ENCODE assay signal across 25 cellular contexts in genomic region chr4:61070269-61070668, GRCh38.
"Had no signal": no experiment of that assay in that cellular context is flagged by ENCODE, and none has a peak within 500 bp of the region (broad histone marks: within the 10 kb centered on the region; RNA-seq: fewer than 3 reads in every experiment).

No MANE protein-coding gene starts in this region.

- DNase-seq: activated B cell treated with CpG ODN at 0.5 μM for 24 hours; activated CD4-positive, alpha-beta T cell treated with anti-CD3 and anti-CD28 coated beads for 36 hours; activated CD4-positive, alpha-beta T cell treated with anti-CD3 and anti-CD28 coated beads, Interleukin-2, amount 50 U/mL, for 4 hours; activated CD8-positive, alpha-beta memory T cell treated with anti-CD3 and anti-CD28 coated beads for 24 hours; activated CD8-positive, alpha-beta memory T cell treated with anti-CD3 and anti-CD28 coated beads, Interleukin-2, amount 50 U/mL, for 4 hours; activated T-cell treated with anti-CD3 and anti-CD28 coated beads, Interleukin-2, amount 50 U/mL, for 24 hours; colonic mucosa; effector memory CD8-positive, alpha-beta T cell; glutamatergic neuron; immature natural killer cell; kidney glomerular epithelial cell; left ventricle myocardium inferior; natural killer cell; retina; stimulated activated CD4-positive, alpha-beta T cell treated with anti-CD3 and anti-CD28 coated beads, Interleukin-2, amount 100 ng/mL, for 48 hours; stimulated activated CD8-positive, alpha-beta memory T cell treated with anti-CD3 and anti-CD28 coated beads, Interleukin-4, amount 100 ng/mL, for 48 hours; stimulated activated naive B cell treated with anti-CD40 and anti-IgM and Interleukin-4, amounts not matched to agents 10 μg/mL and 1 μg/mL and 100 μg/mL, for 72 hours; testis; trophoblast cell had no signal

- H3K27ac ChIP-seq: colonic mucosa, dorsolateral prefrontal cortex, hepatocyte, left ventricle myocardium inferior, testis had no signal

- H3K4me2 ChIP-seq: hepatocyte had no signal

- H3K36me3 ChIP-seq: colonic mucosa, left ventricle myocardium inferior had no signal

- H3K4me3 Mint-ChIP-seq: activated B cell treated with CpG ODN at 0.5 μM for 24 hours; activated CD4-positive, alpha-beta T cell treated with anti-CD3 and anti-CD28 coated beads for 36 hours; activated T-cell treated with anti-CD3 and anti-CD28 coated beads, Interleukin-2, amount 50 U/mL, for 24 hours; activated T-helper 17 cell treated with anti-CD3 and anti-CD28 coated beads, Interleukin-2, amount 50 U/mL, for 72 hours; effector memory CD8-positive, alpha-beta T cell; immature natural killer cell; natural killer cell; stimulated activated naive B cell treated with anti-CD40 and anti-IgM and Interleukin-4, amounts not matched to agents 10 μg/mL and 1 μg/mL and 100 μg/mL, for 72 hours had no signal

- H3K4me3 ChIP-seq: colonic mucosa, dorsolateral prefrontal cortex, hepatocyte, left ventricle myocardium inferior, testis had no signal

- H3K4me1 Mint-ChIP-seq: activated B cell treated with CpG ODN at 0.5 μM for 24 hours; activated CD4-positive, alpha-beta T cell treated with anti-CD3 and anti-CD28 coated beads for 36 hours; activated T-helper 17 cell treated with anti-CD3 and anti-CD28 coated beads, Interleukin-2, amount 50 U/mL, for 72 hours; immature natural killer cell; natural killer cell; stimulated activated naive B cell treated with anti-CD40 and anti-IgM and Interleukin-4, amounts not matched to agents 10 μg/mL and 1 μg/mL and 100 μg/mL, for 72 hours had no signal

- H3K27me3 ChIP-seq: colonic mucosa, dorsolateral prefrontal cortex, hepatocyte, testis had no signal

- H3K79me2 ChIP-seq: hepatocyte had no signal

- H3K9me3 ChIP-seq: colonic mucosa, left ventricle myocardium inferior, testis had no signal

- H3K36me3 Mint-ChIP-seq: activated naive CD4-positive, alpha-beta T cell treated with anti-CD3 and anti-CD28 coated beads, Interleukin-2, amount 50 U/mL, for 72 hours; natural killer cell; stimulated activated naive B cell treated with anti-CD40 and anti-IgM and Interleukin-4, amounts not matched to agents 10 μg/mL and 1 μg/mL and 100 μg/mL, for 72 hours had no signal

- H2AFZ ChIP-seq: hepatocyte had no signal

- H3K27ac Mint-ChIP-seq: activated B cell treated with CpG ODN at 0.5 μM for 24 hours; activated CD4-positive, alpha-beta T cell treated with anti-CD3 and anti-CD28 coated beads for 36 hours; activated naive CD4-positive, alpha-beta T cell treated with anti-CD3 and anti-CD28 coated beads, Interleukin-2, amount 50 U/mL, for 72 hours; activated T-cell treated with anti-CD3 and anti-CD28 coated beads, Interleukin-2, amount 50 U/mL, for 24 hours; activated T-helper 17 cell treated with anti-CD3 and anti-CD28 coated beads, Interleukin-2, amount 50 U/mL, for 72 hours; effector memory CD8-positive, alpha-beta T cell; immature natural killer cell; natural killer cell; progenitor cell of endocrine pancreas; stimulated activated naive B cell treated with anti-CD40 and anti-IgM and Interleukin-4, amounts not matched to agents 10 μg/mL and 1 μg/mL and 100 μg/mL, for 72 hours had no signal

- H3K27me3 Mint-ChIP-seq: activated B cell treated with CpG ODN at 0.5 μM for 24 hours; activated CD4-positive, alpha-beta T cell treated with anti-CD3 and anti-CD28 coated beads for 36 hours; activated T-cell treated with anti-CD3 and anti-CD28 coated beads, Interleukin-2, amount 50 U/mL, for 24 hours; activated T-helper 17 cell treated with anti-CD3 and anti-CD28 coated beads, Interleukin-2, amount 50 U/mL, for 72 hours; effector memory CD8-positive, alpha-beta T cell; progenitor cell of endocrine pancreas; stimulated activated naive B cell treated with anti-CD40 and anti-IgM and Interleukin-4, amounts not matched to agents 10 μg/mL and 1 μg/mL and 100 μg/mL, for 72 hours had no signal

- H3K4me1 ChIP-seq: colonic mucosa, left ventricle myocardium inferior, testis had no signal

- ATAC-seq: activated CD4-positive, alpha-beta T cell treated with anti-CD3 and anti-CD28 coated beads for 36 hours; activated naive CD4-positive, alpha-beta T cell treated with anti-CD3 and anti-CD28 coated beads, Interleukin-2, amount 50 U/mL, for 72 hours; activated T-helper 17 cell treated with anti-CD3 and anti-CD28 coated beads, Interleukin-2, amount 50 U/mL, for 72 hours; effector memory CD8-positive, alpha-beta T cell; esophagus mucosa; natural killer cell; stimulated activated naive B cell treated with anti-CD40 and anti-IgM and Interleukin-4, amounts not matched to agents 10 μg/mL and 1 μg/mL and 100 μg/mL, for 72 hours had no signal
